8 cellular contexts compared by ENCODE assay signal in the genomic region with DNA sequence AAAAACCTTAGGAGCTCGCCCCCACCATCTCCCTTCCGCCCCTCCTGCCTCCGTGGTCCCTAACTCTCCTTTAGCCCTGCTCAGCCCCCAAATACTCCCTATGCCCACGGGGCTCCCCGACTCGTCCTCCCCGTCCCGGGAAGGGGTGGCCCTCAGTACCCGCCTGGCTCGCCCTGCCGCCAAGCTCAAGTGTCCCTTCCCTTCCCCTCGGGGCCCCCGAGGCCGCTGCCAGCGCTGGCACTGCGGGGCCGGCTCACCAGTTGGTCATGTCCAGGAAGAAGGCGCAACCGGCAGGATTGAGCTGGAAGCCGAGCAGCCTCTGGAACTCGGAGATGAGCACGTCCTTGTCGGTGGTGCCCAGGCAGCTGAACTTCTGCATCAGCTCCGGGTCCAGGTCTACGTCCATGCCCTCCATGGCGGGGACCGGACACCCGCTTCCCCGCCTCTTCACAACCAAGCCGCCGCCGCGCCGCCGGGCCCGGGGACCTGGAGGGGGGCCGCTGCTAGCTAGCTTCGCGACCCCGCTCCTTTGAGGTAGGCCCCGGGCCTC. TPM values are rescaled to one million over a fixed set of nuclear protein-coding genes. Genes with fewer than 3 reads are reported as not detected.
DNase-seq lines count a peak whose midpoint lies in the region; ATAC-seq, FAIRE-seq and TF ChIP-seq lines count a peak whose summit lies in the region.

No MANE protein-coding gene starts in this region.

- CTCF ChIA-PET in activated CD8-positive, alpha-beta T cell treated with anti-CD3 and anti-CD28 coated beads, Interleukin-2, amount 10 ng/mL, durations not matched to agents 7 days and 5 days (lab: Charles Lee): interaction anchor here (0.7 to 0.8 kb wide), 3 partner anchors 57 to 561 kb away, joined by 3 read pairs; no protein-coding TSS in a partner anchor

- H3K4me3 ChIP-seq in cardiac muscle cell: peak overlapping the region; percentile 62

- H3K27me3 Mint-ChIP-seq in CD14-positive monocyte (ENCODE audit: low read depth in 3 of 3): peaks cover 0 to under 1% (median under 1%) of the 10 kb centered on the region in 3 donors
- H3K27me3 Mint-ChIP-seq in activated CD8-positive, alpha-beta T cell treated with anti-CD3 and anti-CD28 coated beads, Interleukin-2, amount 10 ng/mL, durations not matched to agents 7 days and 5 days (ENCODE audit: low read depth): peaks cover 1% of the 10 kb centered on the region

- intact Hi-C loops in CD14-positive monocyte (cut with micrococcal nuclease): loop anchor here (5.0 to 10.0 kb wide), 3 partner anchors 34 to 59 kb away; a partner anchor contains a TSS

- no peaks in the 10 kb centered on the region for H3K9me3 ChIP-seq in cardiac muscle cell (ENCODE audit: low read depth)

- H3K36me3 Mint-ChIP-seq in CD14-positive monocyte: peaks cover 6 to 10% of the 10 kb centered on the region in 2 donors
- peaks cover 24% of the 10 kb centered on the region for H3K36me3 Mint-ChIP-seq in activated CD8-positive, alpha-beta T cell treated with anti-CD3 and anti-CD28 coated beads, Interleukin-2, amount 10 ng/mL, durations not matched to agents 7 days and 5 days (ENCODE audit: low read depth)

- POLR2A ChIA-PET in activated CD8-positive, alpha-beta T cell treated with anti-CD3 and anti-CD28 coated beads, Interleukin-2, amount 10 ng/mL, durations not matched to agents 7 days and 5 days (lab: Charles Lee): interaction anchor here (0.6 to 3.2 kb wide), 9 partner anchors 12 to 459 kb away, joined by 3 to 20 read pairs (median 5); a partner anchor contains a TSS

- H3K4me3 Mint-ChIP-seq in CD14-positive monocyte: peak overlapping the region; percentile 91 to 100
- H3K4me3 Mint-ChIP-seq in activated CD8-positive, alpha-beta T cell treated with anti-CD3 and anti-CD28 coated beads, Interleukin-2, amount 10 ng/mL, durations not matched to agents 7 days and 5 days: peak overlapping the region; percentile 93

- H3K27ac Mint-ChIP-seq in CD14-positive monocyte: peak overlapping the region; percentile 90 to 99 (median 96)
- H3K27ac Mint-ChIP-seq in activated CD8-positive, alpha-beta T cell treated with anti-CD3 and anti-CD28 coated beads, Interleukin-2, amount 10 ng/mL, durations not matched to agents 7 days and 5 days: peak overlapping the region; percentile 96

- FAIRE-seq in RCC 7860 (lab: Jason Lieb, UNC): no peak

- DNase-seq in CD14-positive monocyte (ENCODE audit: low spot score) (peak; percentile 64), cardiac muscle cell (ENCODE audit: low read depth in 1 of 2, low spot score in 1 of 2) (peak; percentile 49 to 70), pons (ENCODE audit: low spot score) (peak; percentile 31), RCC 7860 (ENCODE audit: low spot score) (no peak)
- no peak for DNase-seq in activated CD8-positive, alpha-beta T cell treated with anti-CD3 and anti-CD28 coated beads, Interleukin-2, amount 10 ng/mL, durations not matched to agents 7 days and 5 days
- DNase-seq in activated CD8-positive, alpha-beta memory T cell treated with anti-CD3 and anti-CD28 coated beads, Interleukin-2, amount 50 U/mL, for 48 hours: no peak

- H3K4me1 Mint-ChIP-seq in CD14-positive monocyte: peaks cover 40% of the 10 kb centered on the region
- peaks cover 41% of the 10 kb centered on the region for H3K4me1 Mint-ChIP-seq in activated CD8-positive, alpha-beta T cell treated with anti-CD3 and anti-CD28 coated beads, Interleukin-2, amount 10 ng/mL, durations not matched to agents 7 days and 5 days (ENCODE audit: low read depth)

- H3K27ac ChIP-seq in cardiac muscle cell: peak overlapping the region; percentile 76

- no peaks in the 10 kb centered on the region for H3K27me3 ChIP-seq in cardiac muscle cell

- H3K4me1 ChIP-seq in cardiac muscle cell (ENCODE audit: low read depth): peaks cover 12% of the 10 kb centered on the region

- H3K9me3 Mint-ChIP-seq in CD14-positive monocyte: peaks cover 0 to 2% (median 0%) of the 10 kb centered on the region in 7 donors
- no peaks in the 10 kb centered on the region for H3K9me3 Mint-ChIP-seq in activated CD8-positive, alpha-beta T cell treated with anti-CD3 and anti-CD28 coated beads, Interleukin-2, amount 10 ng/mL, durations not matched to agents 7 days and 5 days (ENCODE audit: insufficient read depth)

- TF ChIP-seq CTCF in CD14-positive monocyte (IDR thresholded peaks at IDR 0.05) (no peak), cardiac muscle cell (IDR thresholded peaks at IDR 0.05; ENCODE audit: low read depth, low read length) (no peak)

- ATAC-seq in GM19372 (IDR thresholded peaks at IDR 0.05; ENCODE audit: low read depth, unreplicated experiment) (peak; percentile 6), HG03432 (IDR thresholded peaks at IDR 0.05; ENCODE audit: unreplicated experiment) (peak; percentile 33)
- ATAC-seq in activated CD8-positive, alpha-beta T cell treated with anti-CD3 and anti-CD28 coated beads, Interleukin-2, amount 10 ng/mL, durations not matched to agents 7 days and 5 days: peak; percentile 69

- H3K36me3 ChIP-seq in cardiac muscle cell: no peaks in the 10 kb centered on the region

RNA-seq across cellular contexts. Expression of a gene that starts 0.3 kb away (rescaled TPM):
- polyA plus RNA-seq in CD14-positive monocyte: 1 to 10 TPM; 6.2 to 6.5 TPM
- 10 to 100 TPM; 57.4 to 58.8 TPM for total RNA-seq in activated CD8-positive, alpha-beta T cell treated with anti-CD3 and anti-CD28 coated beads, Interleukin-2, amount 10 ng/mL, durations not matched to agents 7 days and 5 days
- 42.7 and 55.9 TPM in 2 replicates for total RNA-seq in cardiac muscle cell
- 9.6 and 14.6 TPM in 2 replicates for polyA plus RNA-seq in cardiac muscle cell

Comparison
In these comparisons a context has a peak if more than half of its experiments do, and no peak if none do; other contexts are left out.
1. DNase-seq: peak in CD14-positive monocyte (single experiment), cardiac muscle cell (2 of 2) and pons (single experiment); none in activated CD8-positive, alpha-beta T cell treated with anti-CD3 and anti-CD28 coated beads, Interleukin-2, amount 10 ng/mL, durations not matched to agents 7 days and 5 days (single experiment), RCC 7860 (single experiment) and activated CD8-positive, alpha-beta memory T cell treated with anti-CD3 and anti-CD28 coated beads, Interleukin-2, amount 50 U/mL, for 48 hours (single experiment).
2. ATAC-seq: peak in every context shown above with its lines; median percentile 69 in activated CD8-positive, alpha-beta T cell treated with anti-CD3 and anti-CD28 coated beads, Interleukin-2, amount 10 ng/mL, durations not matched to agents 7 days and 5 days; 33 in HG03432; 6 in GM19372.